ENCODE assay signal across 8 cellular contexts in genomic region chr16:9072806-9073341, GRCh38. TPM values are rescaled to one million over a fixed set of nuclear protein-coding genes. Genes with fewer than 3 reads are reported as not detected.
DNase-seq lines count a peak whose midpoint lies in the region; ATAC-seq lines count a peak whose summit lies in the region.

No MANE protein-coding gene starts in this region.

- peak; percentile 69 for ATAC-seq in activated CD4-positive, alpha-beta T cell treated with anti-CD3 and anti-CD28 coated beads for 36 hours
- ATAC-seq in HG03439 (IDR thresholded peaks at IDR 0.05; ENCODE audit: unreplicated experiment), result peak; percentile 67
- ATAC-seq in activated T-cell treated with anti-CD3 and anti-CD28 coated beads, Interleukin-2, amount 50 U/mL, for 72 hours (replicated peaks in 1 of 2), result peak; percentile 75 to 80

- H3K4me3 Mint-ChIP-seq in activated CD4-positive, alpha-beta T cell treated with anti-CD3 and anti-CD28 coated beads for 36 hours, result peak overlapping the region; percentile 41
- peak overlapping the region; percentile 53 to 70 for H3K4me3 Mint-ChIP-seq in activated T-cell treated with anti-CD3 and anti-CD28 coated beads, Interleukin-2, amount 50 U/mL, for 72 hours

- peaks cover 9% of the 10 kb centered on the region for H3K9me3 Mint-ChIP-seq in activated CD4-positive, alpha-beta T cell treated with anti-CD3 and anti-CD28 coated beads for 36 hours (ENCODE audit: low read depth)
- H3K9me3 Mint-ChIP-seq in activated T-cell treated with anti-CD3 and anti-CD28 coated beads, Interleukin-2, amount 50 U/mL, for 72 hours, result peaks cover 0 to 6% of the 10 kb centered on the region in 2 donors

- H3K27ac Mint-ChIP-seq in activated CD4-positive, alpha-beta T cell treated with anti-CD3 and anti-CD28 coated beads for 36 hours, result peak overlapping the region; percentile 95
- peak overlapping the region; percentile 94 for H3K27ac Mint-ChIP-seq in activated T-cell treated with anti-CD3 and anti-CD28 coated beads, Interleukin-2, amount 50 U/mL, for 72 hours

- POLR2A ChIA-PET in activated CD4-positive, alpha-beta T cell treated with anti-CD3 and anti-CD28 coated beads for 36 hours (lab: Charles Lee), result interaction anchor here (0.7 to 2.6 kb wide), 3 partner anchors 18 to 1917 kb away, joined by 3 to 18 read pairs (median 6); partner anchors contain the start of gene HAPSTR1

- DNase-seq in activated CD4-positive, alpha-beta T cell treated with anti-CD3 and anti-CD28 coated beads for 36 hours, result peak; percentile 72
- DNase-seq in activated CD4-positive, alpha-beta T cell treated with anti-CD3 and anti-CD28 coated beads, Interleukin-2, amount 50 U/mL, for 4 hours, result no peak
- peak; percentile 63 to 73 for DNase-seq in activated T-cell treated with anti-CD3 and anti-CD28 coated beads, Interleukin-2, amount 50 U/mL, for 72 hours
- DNase-seq in RPMI8226 (no peak), T-helper 9 cell (no peak), NOMO-1 (lab: John Stamatoyannopoulos, UW; ENCODE audit: unreplicated experiment in 2 of 2) (no peak)

- H3K4me3 ChIP-seq in skin epidermis, result no peak overlapping the region

- CTCF ChIA-PET in activated CD4-positive, alpha-beta T cell treated with anti-CD3 and anti-CD28 coated beads for 36 hours (lab: Charles Lee), result interaction anchor here (0.7 to 1.2 kb wide), 7 partner anchors 14 to 191 kb away, joined by 3 to 6 read pairs (median 4); partner anchors contain the start of gene HAPSTR1

- H3K27ac ChIP-seq in skin epidermis, result peak overlapping the region in 11 of 21 experiments; percentile 9 to 77 (median 37)

- H3K36me3 Mint-ChIP-seq in activated CD4-positive, alpha-beta T cell treated with anti-CD3 and anti-CD28 coated beads for 36 hours (ENCODE audit: low read depth), result peaks cover 12% of the 10 kb centered on the region
- H3K36me3 Mint-ChIP-seq in activated T-cell treated with anti-CD3 and anti-CD28 coated beads, Interleukin-2, amount 50 U/mL, for 72 hours (ENCODE audit: insufficient read depth in 2 of 2), result peaks cover 9 to 16% of the 10 kb centered on the region in 2 donors

- H3K4me1 Mint-ChIP-seq in activated CD4-positive, alpha-beta T cell treated with anti-CD3 and anti-CD28 coated beads for 36 hours, result peaks cover 51% of the 10 kb centered on the region
- peaks cover 74% of the 10 kb centered on the region for H3K4me1 Mint-ChIP-seq in activated T-cell treated with anti-CD3 and anti-CD28 coated beads, Interleukin-2, amount 50 U/mL, for 72 hours (ENCODE audit: low read depth)

- H3K27me3 Mint-ChIP-seq in activated CD4-positive, alpha-beta T cell treated with anti-CD3 and anti-CD28 coated beads for 36 hours, result no peaks in the 10 kb centered on the region
- H3K27me3 Mint-ChIP-seq in activated T-cell treated with anti-CD3 and anti-CD28 coated beads, Interleukin-2, amount 50 U/mL, for 72 hours (ENCODE audit: low read depth), result no peaks in the 10 kb centered on the region

- intact Hi-C loops in activated CD4-positive, alpha-beta T cell treated with anti-CD3 and anti-CD28 coated beads for 36 hours (cut with DNase I, micrococcal nuclease), result loop anchor here (1.0 to 2.0 kb wide), 3 partner anchors 18 to 26 kb away; partner anchors contain the start of gene HAPSTR1 (in 2 of the 2)

RNA-seq across cellular contexts. Expression of gene HAPSTR1, which starts 18.6 kb away (rescaled TPM):
- 10 to 100 TPM; 42.4 to 51.4 TPM for total RNA-seq in activated CD4-positive, alpha-beta T cell treated with anti-CD3 and anti-CD28 coated beads for 36 hours
- total RNA-seq in activated T-cell treated with anti-CD3 and anti-CD28 coated beads, Interleukin-2, amount 50 U/mL, for 72 hours, result 10 to 100 TPM; 81.5 to 82.3 TPM

Comparison
In these comparisons a context has a peak if more than half of its experiments do, and no peak if none do; other contexts are left out.
1. DNase-seq: peak in activated CD4-positive, alpha-beta T cell treated with anti-CD3 and anti-CD28 coated beads for 36 hours (single experiment) and activated T-cell treated with anti-CD3 and anti-CD28 coated beads, Interleukin-2, amount 50 U/mL, for 72 hours (2 of 2); none in activated CD4-positive, alpha-beta T cell treated with anti-CD3 and anti-CD28 coated beads, Interleukin-2, amount 50 U/mL, for 4 hours (0 of 2), RPMI8226 (single experiment), T-helper 9 cell (single experiment) and NOMO-1 (0 of 2).
2. Peak in every context shown above with its lines, with median percentiles within 50 percentile points of each other: ATAC-seq.